In the genomic region with DNA sequence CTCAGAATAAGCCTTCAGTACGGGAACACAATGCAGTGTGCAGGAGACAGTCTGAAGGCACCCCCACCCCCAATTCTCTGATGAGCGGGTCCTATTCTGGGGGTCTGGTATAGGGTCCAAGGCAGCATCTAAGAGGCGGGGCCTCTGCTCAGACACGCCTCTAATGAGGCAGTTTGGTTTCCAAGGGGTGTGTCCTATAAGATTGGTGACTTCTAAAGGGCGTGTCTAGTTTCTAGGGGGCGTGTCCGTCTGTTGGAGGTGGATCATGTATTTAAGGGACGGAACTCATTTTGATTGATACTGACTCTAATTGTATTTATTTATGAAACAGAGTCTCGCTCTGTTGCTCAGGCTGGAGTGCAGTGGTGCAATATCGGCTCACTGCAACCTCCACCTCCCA, we compare ENCODE assay signal across 13 cellular contexts. TPM values are rescaled to one million over a fixed set of nuclear protein-coding genes. Genes with fewer than 3 reads are reported as not detected.
A peak's percentile ranks its signal among the peaks of the same experiment; 100 is the strongest.
DNase-seq lines count a peak whose midpoint lies in the region; ATAC-seq and TF ChIP-seq lines count a peak whose summit lies in the region.
"Had no signal": no experiment of that assay in that cellular context is flagged by ENCODE, and none has a peak within 500 bp of the region (broad histone marks: within the 10 kb centered on the region; RNA-seq: fewer than 3 reads in every experiment).

No MANE protein-coding gene starts in this region.

- H3K27me3 Mint-ChIP-seq in neural crest cell (ENCODE audit: low read depth): no peaks in the 10 kb centered on the region
- H3K27me3 Mint-ChIP-seq in effector memory CD8-positive, alpha-beta T cell: no peaks in the 10 kb centered on the region
- H3K27me3 Mint-ChIP-seq: stimulated activated naive CD8-positive, alpha-beta T cell treated with anti-CD3 and anti-CD28 coated beads, Interleukin-15, Interleukin-2, amounts not matched to agents 100 ng/mL and 50 ng/mL, for 24 hours had no signal

- H3K4me3 Mint-ChIP-seq in neural crest cell: peak overlapping the region; percentile 57
- no peak overlapping the region for H3K4me3 Mint-ChIP-seq in effector memory CD8-positive, alpha-beta T cell
- H3K4me3 Mint-ChIP-seq: CD14-positive monocyte; stimulated activated naive CD8-positive, alpha-beta T cell treated with anti-CD3 and anti-CD28 coated beads, Interleukin-15, Interleukin-2, amounts not matched to agents 100 ng/mL and 50 ng/mL, for 24 hours had no signal

- peak; percentile 16 to 27 for DNase-seq in activated CD4-positive, alpha-beta T cell treated with anti-CD3 and anti-CD28 coated beads, Interleukin-2, amount 50 U/mL, for 48 hours
- DNase-seq in activated CD4-positive, alpha-beta T cell treated with anti-CD3 and anti-CD28 coated beads for 1 hour: no peak
- DNase-seq in Kasumi-1 (lab: John Stamatoyannopoulos, UW): peak; percentile 13 to 30
- peak; percentile 49 for DNase-seq in SK-MEL-5 (ENCODE audit: low read depth, low spot score)
- no peak for DNase-seq in neural crest cell (ENCODE audit: low read depth, low spot score)
- DNase-seq in effector memory CD8-positive, alpha-beta T cell: no peak
- no peak for DNase-seq in GM13976 (ENCODE audit: low spot score)
- no peak for DNase-seq in anterior cingulate cortex (lab: John Stamatoyannopoulos, UW)
- DNase-seq: activated CD8-positive, alpha-beta memory T cell treated with anti-CD3 and anti-CD28 coated beads, Interleukin-2, amount 50 U/mL, for 48 hours; NK-92 treated with Interleukin-12 subunit alpha and Interleukin-12 subunit beta, amount 100 ng/mL, for 24 hours; retina had no signal

- no peak for ATAC-seq in effector memory CD8-positive, alpha-beta T cell (replicated peaks)

- peaks cover 23% of the 10 kb centered on the region for H3K4me1 Mint-ChIP-seq in neural crest cell
- H3K4me1 Mint-ChIP-seq in effector memory CD8-positive, alpha-beta T cell (ENCODE audit: low read depth in 2 of 2): peaks cover 6 to 15% of the 10 kb centered on the region in 2 donors

- peaks cover 14% of the 10 kb centered on the region for H3K36me3 Mint-ChIP-seq in neural crest cell (ENCODE audit: low read depth)
- peaks cover 7% of the 10 kb centered on the region for H3K36me3 Mint-ChIP-seq in effector memory CD8-positive, alpha-beta T cell (ENCODE audit: insufficient read depth)

- no peaks in the 10 kb centered on the region for H3K9me3 Mint-ChIP-seq in neural crest cell
- H3K9me3 Mint-ChIP-seq in effector memory CD8-positive, alpha-beta T cell: no peaks in the 10 kb centered on the region
- H3K9me3 Mint-ChIP-seq: stimulated activated naive CD8-positive, alpha-beta T cell treated with anti-CD3 and anti-CD28 coated beads, Interleukin-15, Interleukin-2, amounts not matched to agents 100 ng/mL and 50 ng/mL, for 24 hours had no signal

- in situ Hi-C loops in SK-MEL-5 (cut with HindIII; ENCODE audit: low pct_unique_long_range_greater_than_20kb, low sequenced_read_pairs) (no loop called here), GM13976 (cut with MboI; ENCODE audit: low sequenced_read_pairs, unreplicated experiment) (no loop called here)

- H3K27ac Mint-ChIP-seq in neural crest cell (ENCODE audit: unreplicated experiment): no peak overlapping the region
- no peak overlapping the region for H3K27ac Mint-ChIP-seq in effector memory CD8-positive, alpha-beta T cell
- H3K27ac Mint-ChIP-seq: stimulated activated naive CD8-positive, alpha-beta T cell treated with anti-CD3 and anti-CD28 coated beads, Interleukin-15, Interleukin-2, amounts not matched to agents 100 ng/mL and 50 ng/mL, for 24 hours had no signal

- TF ChIP-seq CTCF in neural crest cell (conservative IDR thresholded peaks at IDR 0.05): no peak
- TF ChIP-seq CTCF in GM13976 (IDR thresholded peaks at IDR 0.05; ENCODE audit: borderline replicate concordance, control extremely low read depth, extremely low read depth, insufficient read depth, missing control alignments): no peak

RNA-seq across cellular contexts. Expression of gene FIZ1, which starts 8.7 kb away (rescaled TPM):
- total RNA-seq in SK-MEL-5 (2014; rRNA removed; shearing (Covaris generic)): 1.9 and 5.3 TPM in 2 replicates
- 11.5 and 18.5 TPM in 2 replicates for polyA plus RNA-seq in SK-MEL-5 (2015; cell fraction: cytosol; rRNA removed)
- 12.3 and 23.2 TPM in 2 replicates for polyA plus RNA-seq in SK-MEL-5 (2015; cell fraction: nucleus; rRNA removed)
- 31.6 and 31.8 TPM in 2 replicates for total RNA-seq in neural crest cell

RNA-seq across cellular contexts. Expression of gene ZNF524, which starts 9.5 kb away (rescaled TPM):
- total RNA-seq in SK-MEL-5 (2014; rRNA removed; shearing (Covaris generic)): 4.7 and 5.5 TPM in 2 replicates
- polyA plus RNA-seq in SK-MEL-5 (2015; cell fraction: cytosol; rRNA removed): 12.9 and 13.0 TPM in 2 replicates
- 8.7 and 12.1 TPM in 2 replicates for polyA plus RNA-seq in SK-MEL-5 (2015; cell fraction: nucleus; rRNA removed)
- total RNA-seq in neural crest cell: 6.1 and 6.7 TPM in 2 replicates

RNA-seq across cellular contexts. Expression of gene ZNF579, which starts 10.0 kb away (rescaled TPM):
- total RNA-seq in SK-MEL-5 (2014; rRNA removed; shearing (Covaris generic)): 2.4 and 3.8 TPM in 2 replicates
- 8.3 and 11.0 TPM in 2 replicates for polyA plus RNA-seq in SK-MEL-5 (2015; cell fraction: cytosol; rRNA removed)
- polyA plus RNA-seq in SK-MEL-5 (2015; cell fraction: nucleus; rRNA removed): 14.2 and 18.3 TPM in 2 replicates
- 28.2 and 29.1 TPM in 2 replicates for total RNA-seq in neural crest cell

RNA-seq across cellular contexts. Expression of gene ZNF865, which starts 14.8 kb away (rescaled TPM):
- total RNA-seq in SK-MEL-5 (2014; rRNA removed; shearing (Covaris generic)): 0.69 and 0.85 TPM in 2 replicates
- polyA plus RNA-seq in SK-MEL-5 (2015; cell fraction: cytosol; rRNA removed): 7.4 and 10.0 TPM in 2 replicates
- polyA plus RNA-seq in SK-MEL-5 (2015; cell fraction: nucleus; rRNA removed): 4.5 and 9.0 TPM in 2 replicates
- 20.3 TPM in 2 replicates for total RNA-seq in neural crest cell

RNA-seq across cellular contexts. Expression of gene ZNF784, which starts 33.7 kb away (rescaled TPM):
- 1.7 and 1.8 TPM in 2 replicates for total RNA-seq in SK-MEL-5 (2014; rRNA removed; shearing (Covaris generic))
- polyA plus RNA-seq in SK-MEL-5 (2015; cell fraction: cytosol; rRNA removed): 1.5 and 1.7 TPM in 2 replicates
- polyA plus RNA-seq in SK-MEL-5 (2015; cell fraction: nucleus; rRNA removed): 1.0 and 3.2 TPM in 2 replicates
- total RNA-seq in neural crest cell: 11.0 and 12.4 TPM in 2 replicates

Comparison
In these comparisons a context has a peak if more than half of its experiments do, and no peak if none do; other contexts are left out.
1. DNase-seq: peak in activated CD4-positive, alpha-beta T cell treated with anti-CD3 and anti-CD28 coated beads, Interleukin-2, amount 50 U/mL, for 48 hours (2 of 2), Kasumi-1 (2 of 2) and SK-MEL-5 (single experiment); none in activated CD4-positive, alpha-beta T cell treated with anti-CD3 and anti-CD28 coated beads for 1 hour (single experiment), neural crest cell (single experiment), effector memory CD8-positive, alpha-beta T cell (0 of 3), GM13976 (single experiment) and anterior cingulate cortex (0 of 58).